8 cellular contexts compared by ENCODE assay signal in the genomic region with DNA sequence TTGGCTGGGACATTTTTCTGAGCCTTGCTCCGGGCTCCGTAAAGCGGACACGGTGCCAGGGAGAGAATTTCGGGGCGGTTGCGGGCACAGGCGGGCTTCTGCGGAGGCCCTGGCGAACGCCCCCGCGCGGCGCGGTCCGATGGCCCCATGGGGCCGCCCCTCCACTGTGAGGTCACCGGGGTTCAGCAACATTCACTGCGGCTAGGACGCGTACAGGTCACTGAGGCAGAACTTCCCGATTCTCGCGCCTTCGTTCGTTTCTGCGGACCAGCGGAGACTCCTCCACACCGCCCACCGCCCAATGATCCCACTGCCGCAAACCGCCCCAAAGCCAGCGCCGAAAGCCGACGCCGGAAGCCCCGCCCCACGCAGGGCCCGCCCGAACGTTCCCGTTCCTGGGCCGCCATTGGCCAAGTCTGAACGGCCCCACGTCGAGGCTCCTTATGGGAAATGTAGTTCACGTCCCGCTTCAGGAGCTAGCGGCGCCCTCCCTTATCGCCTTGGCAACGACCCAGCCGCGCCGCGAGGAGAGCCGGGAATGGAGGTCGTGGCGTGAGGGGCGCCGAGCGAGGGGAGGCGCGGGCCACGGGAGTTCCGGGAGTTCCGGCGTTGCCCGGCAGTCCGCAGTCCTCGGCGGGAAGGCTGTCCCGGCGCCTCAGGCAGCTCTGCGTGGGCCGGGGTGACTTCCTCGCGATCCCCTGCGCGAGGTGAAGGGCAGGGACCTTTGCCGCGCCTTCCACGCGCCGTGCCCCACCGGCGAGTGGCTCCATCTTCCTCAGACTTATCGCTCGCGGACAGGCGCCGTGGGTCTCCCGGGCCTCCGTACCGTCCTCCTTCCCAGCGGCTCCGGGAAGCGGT.
A peak's percentile ranks its signal among the peaks of the same experiment; 100 is the strongest.
DNase-seq lines count a peak whose midpoint lies in the region; ATAC-seq and TF ChIP-seq lines count a peak whose summit lies in the region.

A gene (plus strand): TSS at position 498 of the 858 bp plus-strand sequence. CDS start 499 bp downstream, outside the sequence.

- H2AFZ ChIP-seq in OCI-LY3 (ENCODE audit: low read depth, low read length): peak within 1 kb of the TSS; percentile 41

- peak within 1 kb of the TSS; percentile 94 for H3K9ac ChIP-seq in OCI-LY3 (ENCODE audit: low read length)

- no peaks in the 10 kb centered on the region for H4K20me1 ChIP-seq in OCI-LY3 (ENCODE audit: insufficient read depth, low read length)

- DNase-seq in DMS114 treated with DMSO at 0.1 percent for 48 hours (lab: John Stamatoyannopoulos, UW; ENCODE audit: unreplicated experiment) (peak; percentile 93), HuH-7.5 (ENCODE audit: low spot score) (peak; percentile 93), activated T-cell treated with anti-CD3 and anti-CD28 coated beads for 24 hours (ENCODE audit: low read depth) (peak; percentile 94), epidermal melanocyte (ENCODE audit: insufficient read length, low spot score) (peak; percentile 95), middle frontal gyrus (ENCODE audit: extremely low spot score, low spot score) (peak; percentile 95)
- peak; percentile 89 to 90 for DNase-seq in stimulated activated CD8-positive, alpha-beta memory T cell treated with anti-CD3 and anti-CD28 coated beads, Interleukin-2, amount 100 ng/mL, for 1 hour (ENCODE audit: low read depth in 2 of 2)

- H3K4me2 ChIP-seq in OCI-LY3 (ENCODE audit: low read length): peak within 1 kb of the TSS; percentile 95

- H3K9me3 ChIP-seq in OCI-LY3 (ENCODE audit: insufficient read depth, low read length): no peaks in the 10 kb centered on the region

- H3K79me2 ChIP-seq in OCI-LY3 (ENCODE audit: low read length): peaks cover 26% of the 10 kb centered on the region

- peak within 1 kb of the TSS; percentile 66 for H3K27ac ChIP-seq in OCI-LY3 (ENCODE audit: low read length)

- ATAC-seq in GM21528 (IDR thresholded peaks at IDR 0.05; ENCODE audit: low FRiP score, unreplicated experiment): peak; percentile 84

- H3K4me1 ChIP-seq in OCI-LY3 (ENCODE audit: low read length): peaks cover 15% of the 10 kb centered on the region

- H3K4me3 ChIP-seq in OCI-LY3 (ENCODE audit: low read length): peak within 1 kb of the TSS; percentile 93

- peak; percentile 52 for TF ChIP-seq CTCF in OCI-LY3 (IDR thresholded peaks at IDR 0.05; ENCODE audit: low read depth, low read length)

- no peaks in the 10 kb centered on the region for H3K27me3 ChIP-seq in OCI-LY3 (ENCODE audit: low read depth, low read length)

- H3K36me3 ChIP-seq in OCI-LY3 (replicated peaks; ENCODE audit: low read depth, low read length): no peaks in the 10 kb centered on the region

Comparison
In these comparisons a context has a peak if more than half of its experiments do, and no peak if none do; other contexts are left out.
1. Peak in every context shown above with its lines: DNase-seq, ATAC-seq, H3K4me3 ChIP-seq and H3K27ac ChIP-seq.